In the genomic region with DNA sequence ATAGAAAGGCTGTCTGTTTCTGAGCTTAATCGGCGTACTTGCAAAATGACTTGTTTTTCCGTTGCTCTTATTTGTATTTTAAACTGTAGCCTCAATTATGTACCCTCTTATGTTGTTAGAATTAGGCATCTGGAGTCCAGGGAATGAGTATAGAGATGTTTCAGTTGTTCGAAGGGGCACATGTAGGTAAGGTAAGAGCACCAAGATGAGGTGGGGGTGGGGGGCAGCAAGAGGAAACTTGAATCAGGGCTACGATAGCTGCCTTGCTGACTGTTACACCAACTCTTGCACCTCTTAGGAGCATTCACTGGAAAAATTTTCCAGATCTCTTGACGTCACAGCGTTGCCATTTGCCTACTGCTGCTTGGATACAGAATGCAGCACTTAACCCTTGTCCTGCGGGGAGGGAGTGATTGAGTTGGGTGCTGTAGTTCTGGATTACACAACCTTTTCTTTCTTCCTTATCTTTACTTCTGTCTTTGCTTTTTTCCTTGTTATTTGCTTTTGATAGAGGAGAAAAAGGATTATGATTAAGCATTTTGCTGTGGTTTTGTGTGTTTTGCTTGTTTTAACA, we compare ENCODE assay signal across 8 cellular contexts. TPM values are rescaled to one million over a fixed set of nuclear protein-coding genes. Genes with fewer than 3 reads are reported as not detected.
DNase-seq lines count a peak whose midpoint lies in the region; ATAC-seq and TF ChIP-seq lines count a peak whose summit lies in the region.

No MANE protein-coding gene starts in this region.

- no peak overlapping the region for H3K27ac Mint-ChIP-seq in CD8-positive, alpha-beta T cell

- peaks cover 6% of the 10 kb centered on the region for H3K27me3 ChIP-seq in AG04450 (ENCODE audit: control insufficient read depth, insufficient read depth, low read length)
- no peaks in the 10 kb centered on the region for H3K27me3 ChIP-seq in esophagus (ENCODE audit: control insufficient read depth in 1 of 2, insufficient read depth in 2 of 2, low read length in 2 of 2)
- no peaks in the 10 kb centered on the region for H3K27me3 ChIP-seq in CD8-positive, alpha-beta T cell (ENCODE audit: insufficient read depth, low read length)

- H3K4me1 ChIP-seq in HEK293 (ENCODE audit: control insufficient read depth, insufficient read depth, low read length), result peaks cover 26% of the 10 kb centered on the region
- peaks cover 0 to 11% of the 10 kb centered on the region in 2 donors for H3K4me1 ChIP-seq in esophagus (ENCODE audit: control insufficient read depth in 2 of 2, insufficient read depth in 2 of 2, low read length in 1 of 2)
- peaks cover 24% of the 10 kb centered on the region for H3K4me1 ChIP-seq in CD8-positive, alpha-beta T cell (ENCODE audit: insufficient read depth, low read length)

- in situ Hi-C loops in SK-MEL-5 (cut with HindIII; ENCODE audit: low pct_unique_long_range_greater_than_20kb, low sequenced_read_pairs), result no loop called here

- H3K27ac ChIP-seq in AG04450 (ENCODE audit: low read depth, low read length) (peak overlapping the region; percentile 34), HEK293 (ENCODE audit: extremely low read depth, low read depth, low read length) (peak overlapping the region; percentile 6; the same call in 1 of the 2 replicates), esophagus (ENCODE audit: low read depth in 2 of 2, low read length in 1 of 2) (peak overlapping the region; percentile 57 to 85)
- no peak overlapping the region for H3K27ac ChIP-seq in CD8-positive, alpha-beta T cell (ENCODE audit: low read depth, low read length)

- intact Hi-C loops in CD8-positive, alpha-beta T cell (cut with DNase I, micrococcal nuclease), result loop anchor here (5.0 to 10.0 kb wide), 10 partner anchors 258 to 1392 kb away; partner anchors contain the start of genes METTL18 (in 2 of the 2), BLZF1 (in 1 of the 2), NME7 (in 1 of the 2) and SFT2D2 (in 1 of the 2)

- DNase-seq in AG04450 (ENCODE audit: low read depth, low spot score) (peak; percentile 51), SK-MEL-5 (ENCODE audit: low read depth, low spot score) (peak; percentile 54), myocyte (ENCODE audit: low read depth) (peak; percentile 58), RKO (ENCODE audit: low spot score) (no peak)
- no peak for DNase-seq in CD8-positive, alpha-beta T cell

- H3K4me3 ChIP-seq in AG04450 (ENCODE audit: low read depth, low read length), result peak overlapping the region; percentile 41
- H3K4me3 ChIP-seq in HEK293 (ENCODE audit: low read depth, low read length), result peak overlapping the region; percentile 9
- peak overlapping the region; percentile 34 to 92 for H3K4me3 ChIP-seq in esophagus (ENCODE audit: low read depth in 1 of 2, low read length in 2 of 2)
- H3K4me3 ChIP-seq in CD8-positive, alpha-beta T cell (ENCODE audit: low read depth, low read length), result no peak overlapping the region

- no peaks in the 10 kb centered on the region; the same call in 1 of the 2 replicates for H3K9me3 ChIP-seq in AG04450 (ENCODE audit: control insufficient read depth, insufficient read depth, low read length)
- H3K9me3 ChIP-seq in HEK293 (ENCODE audit: control insufficient read depth, insufficient read depth, low read depth, low read length), result no peaks in the 10 kb centered on the region
- no peaks in the 10 kb centered on the region for H3K9me3 ChIP-seq in esophagus (ENCODE audit: control insufficient read depth in 2 of 2, insufficient read depth in 1 of 2, low read depth in 1 of 2, low read length in 1 of 2)
- no peaks in the 10 kb centered on the region for H3K9me3 ChIP-seq in CD8-positive, alpha-beta T cell (ENCODE audit: low read length)

- no peak overlapping the region for H3K4me3 Mint-ChIP-seq in CD8-positive, alpha-beta T cell

- H3K36me3 ChIP-seq in HEK293 (ENCODE audit: control insufficient read depth in 2 of 2, insufficient read depth in 1 of 2, low read length in 2 of 2) (peaks cover 25 to 35% of the 10 kb centered on the region in 2 experiments), esophagus (ENCODE audit: control insufficient read depth in 2 of 2, insufficient read depth in 2 of 2, low read length in 1 of 2) (peaks cover 2 to 8% of the 10 kb centered on the region in 2 donors)
- H3K36me3 ChIP-seq in CD8-positive, alpha-beta T cell (ENCODE audit: insufficient read depth, low read length), result no peaks in the 10 kb centered on the region

- TF ChIP-seq CTCF in AG04450 (IDR thresholded peaks at IDR 0.05; ENCODE audit: low read depth, low read length) (no peak), HEK293 (tag by site-specific recombination; IDR thresholded peaks at IDR 0.05) (no peak)
- TF ChIP-seq CTCF in CD8-positive, alpha-beta T cell (IDR thresholded peaks at IDR 0.05), result no peak

- H3K27me3 Mint-ChIP-seq in CD8-positive, alpha-beta T cell (ENCODE audit: low read depth), result peaks cover 6% of the 10 kb centered on the region

- CTCF ChIA-PET in AG04450 (lab: Charles Lee) (interaction anchor here (0.6 to 2.9 kb wide), 5 partner anchors 9 to 605 kb away, joined by 3 to 14 read pairs (median 5); no protein-coding TSS in a partner anchor), HEK293 (lab: Yijun Ruan, JAX) (interaction anchor here (0.6 to 1.6 kb wide), 5 partner anchors 28 to 767 kb away, joined by 3 to 9 read pairs (median 4); no protein-coding TSS in a partner anchor)
- CTCF ChIA-PET in CD8-positive, alpha-beta T cell (lab: Charles Lee), result interaction anchor here (1.0 to 1.1 kb wide), 2 partner anchors 21 to 36 kb away, joined by 3 read pairs; no protein-coding TSS in a partner anchor

- H3K9me3 Mint-ChIP-seq in CD8-positive, alpha-beta T cell, result no peaks in the 10 kb centered on the region

- WGBS in esophagus, 2 donors, result 37 to 38% methylated on average over 8 of the region's 8 CpGs

- H3K4me1 Mint-ChIP-seq in CD8-positive, alpha-beta T cell (ENCODE audit: low read depth), result peaks cover 33% of the 10 kb centered on the region

- POLR2A ChIA-PET in AG04450 (lab: Yijun Ruan, JAX), result interaction anchor here (0.6 to 1.1 kb wide), 2 partner anchors 258 to 267 kb away, joined by 3 to 8 read pairs; partner anchors contain the start of genes BLZF1 and NME7
- POLR2A ChIA-PET in HEK293 (lab: Yijun Ruan, JAX), result no interaction called here
- POLR2A ChIA-PET in CD8-positive, alpha-beta T cell (lab: Charles Lee), result no interaction called here

- peaks cover 2% of the 10 kb centered on the region for H3K36me3 Mint-ChIP-seq in CD8-positive, alpha-beta T cell

- no peak for ATAC-seq in HG03025 (IDR thresholded peaks at IDR 0.05; ENCODE audit: low FRiP score, unreplicated experiment)
- ATAC-seq in CD8-positive, alpha-beta T cell, result no peak

TF ChIP-seq in HEK293, 187 proteins besides CTCF, POLR2A, EP300 and RAD21 (continues in another document):
- TF ChIP-seq ZFP37 (tag by site-specific recombination; IDR thresholded peaks at IDR 0.05) (no peak), ZNF302 (tag by site-specific recombination; IDR thresholded peaks at IDR 0.05; ENCODE audit: low read depth) (no peak), ZNF600 (tag by site-specific recombination; IDR thresholded peaks at IDR 0.05) (peak; percentile 64; the same call in 1 of the 2 replicates), YY1 (tag by site-specific recombination; IDR thresholded peaks at IDR 0.05) (no peak), PRDM6 (tag by site-specific recombination; IDR thresholded peaks at IDR 0.05) (peak; percentile 65), ZNF10 (tag by site-specific recombination; IDR thresholded peaks at IDR 0.05) (no peak), ZNF610 (tag by site-specific recombination; IDR thresholded peaks at IDR 0.05; ENCODE audit: borderline replicate concordance) (no peak; the same call in 1 of the 2 replicates), OVOL3 (tag by site-specific recombination; IDR thresholded peaks at IDR 0.05) (no peak), ZNF221 (tag by site-specific recombination; IDR thresholded peaks at IDR 0.05; ENCODE audit: borderline replicate concordance) (no peak), BCL11A (tag by site-specific recombination; IDR thresholded peaks at IDR 0.05; ENCODE audit: low read depth) (no peak)
- TF ChIP-seq, protein P1, sequence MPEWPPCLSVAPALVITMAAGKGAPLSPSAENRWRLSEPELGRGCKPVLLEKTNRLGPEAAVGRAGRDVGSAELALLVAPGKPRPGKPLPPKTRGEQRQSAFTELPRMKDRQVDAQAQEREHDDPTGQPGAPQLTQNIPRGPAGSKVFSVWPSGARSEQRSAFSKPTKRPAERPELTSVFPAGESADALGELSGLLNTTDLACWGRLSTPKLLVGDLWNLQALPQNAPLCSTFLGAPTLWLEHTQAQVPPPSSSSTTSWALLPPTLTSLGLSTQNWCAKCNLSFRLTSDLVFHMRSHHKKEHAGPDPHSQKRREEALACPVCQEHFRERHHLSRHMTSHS (tag by site-specific recombination; IDR thresholded peaks at IDR 0.05), result no peak
- TF ChIP-seq, protein P2, sequence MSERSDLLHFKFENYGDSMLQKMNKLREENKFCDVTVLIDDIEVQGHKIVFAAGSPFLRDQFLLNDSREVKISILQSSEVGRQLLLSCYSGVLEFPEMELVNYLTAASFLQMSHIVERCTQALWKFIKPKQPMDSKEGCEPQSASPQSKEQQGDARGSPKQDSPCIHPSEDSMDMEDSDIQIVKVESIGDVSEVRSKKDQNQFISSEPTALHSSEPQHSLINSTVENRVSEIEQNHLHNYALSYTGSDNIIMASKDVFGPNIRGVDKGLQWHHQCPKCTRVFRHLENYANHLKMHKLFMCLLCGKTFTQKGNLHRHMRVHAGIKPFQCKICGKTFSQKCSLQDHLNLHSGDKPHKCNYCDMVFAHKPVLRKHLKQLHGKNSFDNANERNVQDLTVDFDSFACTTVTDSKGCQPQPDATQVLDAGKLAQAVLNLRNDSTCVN (tag by site-specific recombination; optimal IDR thresholded peaks at IDR 0.05), result no peak

RNA-seq across cellular contexts. Expression of gene ATP1B1, which starts 3.2 kb away (rescaled TPM):
- polyA plus RNA-seq in AG04450 (2011; rRNA removed) (17.6 and 25.0 TPM in 2 replicates), esophagus (100 to 1,000 TPM; 104 to 194 TPM)
- polyA minus RNA-seq in AG04450 (2011; rRNA and poly(A)+ RNA removed), result 7.4 and 9.6 TPM in 2 replicates
- total RNA-seq in SK-MEL-5 (2014; rRNA removed; shearing (Covaris generic)), result 2.6 and 4.1 TPM in 2 replicates
- 8.4 and 9.4 TPM in 2 replicates for polyA plus RNA-seq in SK-MEL-5 (2015; cell fraction: cytosol; rRNA removed)
- 1.9 and 2.2 TPM in 2 replicates for polyA plus RNA-seq in SK-MEL-5 (2015; cell fraction: nucleus; rRNA removed)
- total RNA-seq in myocyte, result 25.7 and 63.9 TPM in 2 replicates
- 31.2 TPM for polyA plus RNA-seq in myocyte (2012)
- 1 to 10 TPM; 2.6 to 3.0 TPM for total RNA-seq in CD8-positive, alpha-beta T cell

Comparison
In these comparisons a context has a peak if more than half of its experiments do, and no peak if none do; other contexts are left out.
1. DNase-seq: peak in AG04450 (single experiment), SK-MEL-5 (single experiment) and myocyte (single experiment); none in CD8-positive, alpha-beta T cell (0 of 7) and RKO (single experiment).